In the genomic region with DNA sequence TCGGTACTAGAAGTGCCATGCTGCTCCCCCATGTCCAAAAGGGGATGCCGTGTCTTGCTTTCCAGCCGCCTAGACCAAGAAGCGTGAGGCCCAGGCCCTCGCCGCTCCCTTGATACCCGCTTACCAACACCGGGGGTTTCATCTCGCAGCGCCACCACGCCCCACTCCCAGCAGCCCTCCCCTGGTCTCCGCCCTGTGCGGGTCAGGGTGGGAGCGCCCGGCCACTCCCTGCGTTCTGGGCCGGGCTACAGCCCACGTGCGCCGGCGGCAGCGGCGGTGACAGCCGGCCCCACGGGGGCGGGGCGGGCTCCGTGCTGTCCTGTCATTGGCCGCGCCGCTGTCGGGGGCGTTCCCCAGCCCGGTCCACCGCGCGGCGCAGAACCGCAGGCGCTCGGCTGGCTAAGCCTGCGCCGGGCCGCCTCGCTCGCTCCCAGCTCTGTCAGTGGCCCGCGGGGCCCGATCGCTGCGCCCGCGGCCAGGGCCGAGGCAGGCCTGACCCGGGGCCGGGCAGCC, we compare ENCODE assay signal across 8 cellular contexts. TPM values are rescaled to one million over a fixed set of nuclear protein-coding genes. Genes with fewer than 3 reads are reported as not detected.
A peak's percentile ranks its signal among the peaks of the same experiment; 100 is the strongest.
DNase-seq lines count a peak whose midpoint lies in the region; ATAC-seq and TF ChIP-seq lines count a peak whose summit lies in the region.

A gene with protein sequence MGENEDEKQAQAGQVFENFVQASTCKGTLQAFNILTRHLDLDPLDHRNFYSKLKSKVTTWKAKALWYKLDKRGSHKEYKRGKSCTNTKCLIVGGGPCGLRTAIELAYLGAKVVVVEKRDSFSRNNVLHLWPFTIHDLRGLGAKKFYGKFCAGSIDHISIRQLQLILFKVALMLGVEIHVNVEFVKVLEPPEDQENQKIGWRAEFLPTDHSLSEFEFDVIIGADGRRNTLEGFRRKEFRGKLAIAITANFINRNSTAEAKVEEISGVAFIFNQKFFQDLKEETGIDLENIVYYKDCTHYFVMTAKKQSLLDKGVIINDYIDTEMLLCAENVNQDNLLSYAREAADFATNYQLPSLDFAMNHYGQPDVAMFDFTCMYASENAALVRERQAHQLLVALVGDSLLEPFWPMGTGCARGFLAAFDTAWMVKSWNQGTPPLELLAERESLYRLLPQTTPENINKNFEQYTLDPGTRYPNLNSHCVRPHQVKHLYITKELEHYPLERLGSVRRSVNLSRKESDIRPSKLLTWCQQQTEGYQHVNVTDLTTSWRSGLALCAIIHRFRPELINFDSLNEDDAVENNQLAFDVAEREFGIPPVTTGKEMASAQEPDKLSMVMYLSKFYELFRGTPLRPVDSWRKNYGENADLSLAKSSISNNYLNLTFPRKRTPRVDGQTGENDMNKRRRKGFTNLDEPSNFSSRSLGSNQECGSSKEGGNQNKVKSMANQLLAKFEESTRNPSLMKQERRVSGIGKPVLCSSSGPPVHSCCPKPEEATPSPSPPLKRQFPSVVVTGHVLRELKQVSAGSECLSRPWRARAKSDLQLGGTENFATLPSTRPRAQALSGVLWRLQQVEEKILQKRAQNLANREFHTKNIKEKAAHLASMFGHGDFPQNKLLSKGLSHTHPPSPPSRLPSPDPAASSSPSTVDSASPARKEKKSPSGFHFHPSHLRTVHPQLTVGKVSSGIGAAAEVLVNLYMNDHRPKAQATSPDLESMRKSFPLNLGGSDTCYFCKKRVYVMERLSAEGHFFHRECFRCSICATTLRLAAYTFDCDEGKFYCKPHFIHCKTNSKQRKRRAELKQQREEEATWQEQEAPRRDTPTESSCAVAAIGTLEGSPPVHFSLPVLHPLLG (plus strand): TSS at position 390 of the 513 bp plus-strand sequence. CDS start 51,566 bp downstream, outside the sequence.

- H3K4me3 ChIP-seq in PC-9 = peak within 1 kb of the TSS; percentile 81
- peak within 1 kb of the TSS; percentile 77 for H3K4me3 ChIP-seq in mucosa of stomach (ENCODE audit: low read length)

- intact Hi-C loops in Calu3 (cut with micrococcal nuclease; ENCODE audit: unreplicated experiment) = loop anchor here (2.0 to 10.0 kb wide), 2 partner anchors 19 to 105 kb away; no protein-coding TSS in a partner anchor
- intact Hi-C loops in PC-9 (cut with micrococcal nuclease; ENCODE audit: unreplicated experiment) = loop anchor here (5.0 to 10.0 kb wide), 2 partner anchors 55 to 172 kb away; no protein-coding TSS in a partner anchor

- H3K4me1 Mint-ChIP-seq in Calu3 (ENCODE audit: low read depth, unreplicated experiment) = peaks cover 47% of the 10 kb centered on the region
- peaks cover 42% of the 10 kb centered on the region for H3K4me1 Mint-ChIP-seq in activated T-cell treated with anti-CD3 and anti-CD28 coated beads, Interleukin-2, amount 50 U/mL, for 24 hours (ENCODE audit: low read depth)

- peaks cover 45% of the 10 kb centered on the region for H3K79me2 ChIP-seq in PC-9 (ENCODE audit: low read depth)

- no peaks in the 10 kb centered on the region for H3K9me3 ChIP-seq in PC-9 (ENCODE audit: insufficient read depth, low read depth)
- H3K9me3 ChIP-seq in mucosa of stomach (ENCODE audit: control insufficient read depth, low read length) = no peaks in the 10 kb centered on the region

- BruUV-seq in Calu3 (replicated peaks; lab: Mats Ljungman, UMichigan) (no TSS peak), PC-9 (replicated peaks; lab: Mats Ljungman, UMichigan) (no TSS peak)

- TF ChIP-seq CTCF in Calu3 (IDR thresholded peaks at IDR 0.05; ENCODE audit: unreplicated experiment) (no peak), PC-9 (conservative IDR thresholded peaks at IDR 0.05) (no peak)

- DNase-seq in Calu3 = peak; percentile 95
- peak; percentile 95 for DNase-seq in HuH-7 (ENCODE audit: low spot score)
- peak; percentile 71 to 87 for DNase-seq in PC-9
- peak; percentile 92 for DNase-seq in activated T-cell treated with anti-CD3 and anti-CD28 coated beads, Interleukin-2, amount 50 U/mL, for 24 hours
- peak; percentile 93 to 96 for DNase-seq in erythroblast (lab: John Stamatoyannopoulos, UW)
- peak; percentile 89 for DNase-seq in stimulated activated CD8-positive, alpha-beta memory T cell treated with anti-CD3 and anti-CD28 coated beads, Interleukin-4, amount 100 ng/mL, for 48 hours

- no peaks in the 10 kb centered on the region for H4K20me1 ChIP-seq in PC-9 (ENCODE audit: insufficient read depth)

- POLR2A ChIA-PET in PC-9 (lab: Charles Lee; ENCODE audit: unreplicated experiment) = interaction anchor here (1.2 kb wide), 1 partner anchor 20 kb away, joined by 6 read pairs; no protein-coding TSS in a partner anchor

- no peaks in the 10 kb centered on the region for H3K36me3 ChIP-seq in PC-9 (ENCODE audit: low read depth)
- H3K36me3 ChIP-seq in mucosa of stomach (ENCODE audit: control insufficient read depth, insufficient read depth, low read length) = no peaks in the 10 kb centered on the region

- H3K4me1 ChIP-seq in PC-9 (replicated peaks; ENCODE audit: insufficient read depth) = peaks cover 20% of the 10 kb centered on the region
- peaks cover 20% of the 10 kb centered on the region for H3K4me1 ChIP-seq in mucosa of stomach (ENCODE audit: control insufficient read depth, insufficient read depth, low read length)

- no peaks in the 10 kb centered on the region for H3K9me2 ChIP-seq in PC-9 (ENCODE audit: insufficient read depth)

- H3K27me3 Mint-ChIP-seq in Calu3 (ENCODE audit: unreplicated experiment) = no peaks in the 10 kb centered on the region
- no peaks in the 10 kb centered on the region for H3K27me3 Mint-ChIP-seq in activated T-cell treated with anti-CD3 and anti-CD28 coated beads, Interleukin-2, amount 50 U/mL, for 24 hours

- peak within 1 kb of the TSS; percentile 89 for H3K4me2 ChIP-seq in PC-9

- peak within 1 kb of the TSS; percentile 41; the same call in 1 of the 2 replicates for H3K27ac ChIP-seq in PC-9

- no peaks in the 10 kb centered on the region for H3F3A ChIP-seq in PC-9 (ENCODE audit: insufficient read depth, low read depth)

- TF ChIP-seq POLR2A in erythroblast (IDR thresholded peaks at IDR 0.05; ENCODE audit: low read length) = peak; percentile 80

- ATAC-seq in GM21528 (IDR thresholded peaks at IDR 0.05; ENCODE audit: low FRiP score, unreplicated experiment) = peak; percentile 98

- CTCF ChIA-PET in Calu3 (lab: Charles Lee) (interaction anchor here (0.5 to 1.9 kb wide), 8 partner anchors 19 to 1317 kb away, joined by 3 to 10 read pairs (median 4); no protein-coding TSS in a partner anchor), PC-9 (lab: Charles Lee) (interaction anchor here (0.7 to 1.0 kb wide), 2 partner anchors 18 to 20 kb away, joined by 5 to 8 read pairs; no protein-coding TSS in a partner anchor)

- H3K9me3 Mint-ChIP-seq in Calu3 (ENCODE audit: low read depth, unreplicated experiment) = no peaks in the 10 kb centered on the region
- H3K9me3 Mint-ChIP-seq in activated T-cell treated with anti-CD3 and anti-CD28 coated beads, Interleukin-2, amount 50 U/mL, for 24 hours = no peaks in the 10 kb centered on the region

- peak within 1 kb of the TSS; percentile 80 for H3K9ac ChIP-seq in mucosa of stomach (ENCODE audit: low read length)

- peaks cover 40% of the 10 kb centered on the region for H3K36me3 Mint-ChIP-seq in Calu3 (ENCODE audit: insufficient read depth, unreplicated experiment)
- H3K36me3 Mint-ChIP-seq in activated T-cell treated with anti-CD3 and anti-CD28 coated beads, Interleukin-2, amount 50 U/mL, for 24 hours (ENCODE audit: low read depth) = peaks cover 2% of the 10 kb centered on the region

- peak within 1 kb of the TSS; percentile 76 for H2AFZ ChIP-seq in PC-9

- H3K27me3 ChIP-seq in PC-9 (ENCODE audit: insufficient read depth, low read depth) (no peaks in the 10 kb centered on the region), mucosa of stomach (ENCODE audit: control insufficient read depth, insufficient read depth, low read length) (no peaks in the 10 kb centered on the region)

- H3K27ac Mint-ChIP-seq in Calu3 (ENCODE audit: unreplicated experiment) = peak within 1 kb of the TSS; percentile 77
- peak within 1 kb of the TSS; percentile 88 for H3K27ac Mint-ChIP-seq in activated T-cell treated with anti-CD3 and anti-CD28 coated beads, Interleukin-2, amount 50 U/mL, for 24 hours

- peak within 1 kb of the TSS; percentile 85 for H3K4me3 Mint-ChIP-seq in Calu3 (ENCODE audit: low read depth, unreplicated experiment)
- H3K4me3 Mint-ChIP-seq in activated T-cell treated with anti-CD3 and anti-CD28 coated beads, Interleukin-2, amount 50 U/mL, for 24 hours = peak within 1 kb of the TSS; percentile 79

RNA-seq across cellular contexts. Expression of the gene that starts here (rescaled TPM):
- total RNA-seq in Calu3 (2022) (191 and 202 TPM in 2 replicates), PC-9 (2021) (30.5 and 32.4 TPM in 2 replicates)

Comparison
In these comparisons a context has a peak if more than half of its experiments do, and no peak if none do; other contexts are left out.
1. Peak in every context shown above with its lines: DNase-seq, ATAC-seq, H3K4me3 ChIP-seq and H3K27ac ChIP-seq.